In genomic region chr14:98867726-98868125, GRCh38 we compare ENCODE assay signal across 23 cellular contexts.
DNase-seq lines count a peak whose midpoint lies in the region; ATAC-seq and TF ChIP-seq lines count a peak whose summit lies in the region.
"Had no signal": no experiment of that assay in that cellular context is flagged by ENCODE, and none has a peak within 500 bp of the region (broad histone marks: within the 10 kb centered on the region; RNA-seq: fewer than 3 reads in every experiment).

No MANE protein-coding gene starts in this region.

- H3K4ac ChIP-seq in IMR-90 (ENCODE audit: low read depth, low read length) (no peak overlapping the region), trophoblast cell (ENCODE audit: low read depth, low read length) (no peak overlapping the region)

- H2BK20ac ChIP-seq in IMR-90 (ENCODE audit: low read depth, low read length) = no peak overlapping the region

- H4K91ac ChIP-seq in IMR-90 (ENCODE audit: insufficient read depth, low read depth, low read length) (no peak overlapping the region), trophoblast cell (ENCODE audit: low read depth, low read length) (no peak overlapping the region)

- intact Hi-C loops in IMR-90 (cut with micrococcal nuclease) = no loop called here

- H4K12ac ChIP-seq in trophoblast cell (ENCODE audit: low read depth, low read length) = no peak overlapping the region

- H3K9ac ChIP-seq in IMR-90 (ENCODE audit: low read depth, low read length) (no peak overlapping the region), trophoblast cell (ENCODE audit: low read length) (peak overlapping the region; percentile 31)
- H3K9ac ChIP-seq: BLaER1 had no signal

- H2AK5ac ChIP-seq in IMR-90 (ENCODE audit: low read depth, low read length) (no peak overlapping the region), trophoblast cell (ENCODE audit: low read length) (no peak overlapping the region)

- BruUV-seq in IMR-90 (replicated peaks; lab: Mats Ljungman, UMichigan) = no TSS peak

- no peak overlapping the region for H3K56ac ChIP-seq in IMR-90 (ENCODE audit: extremely low read depth, insufficient read depth, low read length)

- H3K27ac ChIP-seq in IMR-90 (ENCODE audit: insufficient read depth, low read length) (no peak overlapping the region), trophoblast cell (ENCODE audit: low read depth, low read length) (no peak overlapping the region)
- H3K27ac ChIP-seq: BLaER1 had no signal

- TF ChIP-seq RAD21 in IMR-90 (IDR thresholded peaks at IDR 0.05; ENCODE audit: low read length) = no peak

- H3K27me3 Mint-ChIP-seq in naive thymus-derived CD8-positive, alpha-beta T cell = no peaks in the 10 kb centered on the region
- H3K27me3 Mint-ChIP-seq: CD4-positive, alpha-beta memory T cell; CD8-positive, alpha-beta memory T cell had no signal

- no CpG with 5 or more reads among the region's 9 CpGs for WGBS in IMR-90 (ENCODE audit: extremely low coverage in 2 of 2, insufficient read length in 1 of 2), 2 experiments
- WGBS in trophoblast cell (ENCODE audit: extremely low coverage, insufficient coverage, insufficient read length) = no CpG with 5 or more reads among the region's 9 CpGs

- no peak for TF ChIP-seq CTCF in IMR-90 (conservative IDR thresholded peaks at IDR 0.05; ENCODE audit: low read depth, low read length)
- no peak for TF ChIP-seq CTCF in foreskin fibroblast (IDR thresholded peaks at IDR 0.05; ENCODE audit: low read depth, low read length)

- H3K9me3 Mint-ChIP-seq in naive thymus-derived CD8-positive, alpha-beta T cell = no peaks in the 10 kb centered on the region
- H3K9me3 Mint-ChIP-seq: CD4-positive, alpha-beta memory T cell; CD8-positive, alpha-beta memory T cell had no signal

- H3K23ac ChIP-seq in IMR-90 (ENCODE audit: low read depth, low read length) (no peak overlapping the region), trophoblast cell (ENCODE audit: low read length) (no peak overlapping the region)

- H2BK15ac ChIP-seq in IMR-90 (ENCODE audit: low read depth, low read length) = no peak overlapping the region

- peaks cover 50% of the 10 kb centered on the region for H3K9me3 ChIP-seq in IMR-90 (ENCODE audit: control insufficient read depth, insufficient read depth, low read length)
- no peaks in the 10 kb centered on the region for H3K9me3 ChIP-seq in trophoblast cell (ENCODE audit: insufficient read depth, low read depth, low read length)
- H3K9me3 ChIP-seq: BE2C, BLaER1 had no signal

- DNase-seq in IMR-90 = no peak
- DNase-seq in islet precursor cell = peak; percentile 12
- DNase-seq in trophoblast cell = no peak
- no peak for DNase-seq in naive thymus-derived CD8-positive, alpha-beta T cell
- no peak for DNase-seq in foreskin fibroblast
- DNase-seq: 8988T; ACHN; BE2C; C1 segment of cervical spinal cord; CD4-positive, alpha-beta memory T cell; CD4-positive, CD25-positive, alpha-beta regulatory T cell; CD8-positive, alpha-beta memory T cell; COR-L47; DMS 273 treated with DMSO at 0.1 percent for 48 hours; DMS153; DMS53; DMS79; DND-41; EL; GDM1 had no signal

- in situ Hi-C loops in IMR-90 (cut with MboI; ENCODE audit: low sequenced_read_pairs) = no loop called here

- H3K27ac Mint-ChIP-seq in naive thymus-derived CD8-positive, alpha-beta T cell = peak overlapping the region in 2 of 10 donors; percentile 57 to 60
- H3K27ac Mint-ChIP-seq: CD4-positive, CD25-positive, alpha-beta regulatory T cell had no signal

- H2BK5ac ChIP-seq in IMR-90 (ENCODE audit: low read depth, low read length, poor library complexity, severe bottlenecking) (no peak overlapping the region), trophoblast cell (ENCODE audit: low read depth, low read length, poor library complexity) (no peak overlapping the region)

- no peak overlapping the region for H2BK12ac ChIP-seq in trophoblast cell (ENCODE audit: low read length)

- no peaks in the 10 kb centered on the region for H3K9me1 ChIP-seq in IMR-90 (ENCODE audit: insufficient read depth, low read length)

- H3K27me3 ChIP-seq in IMR-90 (ENCODE audit: control insufficient read depth, insufficient read depth, low read length) (no peaks in the 10 kb centered on the region), trophoblast cell (ENCODE audit: insufficient read depth, low read length) (no peaks in the 10 kb centered on the region)
- H3K27me3 ChIP-seq: BE2C, BLaER1 had no signal

- H3K4me2 ChIP-seq in IMR-90 (ENCODE audit: low read depth, low read length) (no peak overlapping the region), trophoblast cell (ENCODE audit: low read length) (no peak overlapping the region)
- H3K4me2 ChIP-seq: BLaER1 had no signal

- H3K18ac ChIP-seq in IMR-90 (ENCODE audit: low read depth, low read length) = no peak overlapping the region
- H3K18ac ChIP-seq in trophoblast cell (ENCODE audit: low read length) = no peak overlapping the region

- H3K14ac ChIP-seq in IMR-90 (replicated peaks; ENCODE audit: low read depth, low read length) (no peak overlapping the region), trophoblast cell (ENCODE audit: low read length) (no peak overlapping the region)

- H4K8ac ChIP-seq in IMR-90 (ENCODE audit: low read depth in 2 of 2, low read length in 2 of 2) (no peak overlapping the region), trophoblast cell (ENCODE audit: low read depth, low read length) (no peak overlapping the region)

- H3K36me3 ChIP-seq in IMR-90 (ENCODE audit: control insufficient read depth, insufficient read depth, low read length) = no peaks in the 10 kb centered on the region
- no peaks in the 10 kb centered on the region for H3K36me3 ChIP-seq in trophoblast cell (ENCODE audit: control insufficient read depth in 1 of 2, insufficient read depth in 2 of 2, low read length in 2 of 2)
- H3K36me3 ChIP-seq: BE2C, BLaER1 had no signal

- no peaks in the 10 kb centered on the region for H3K36me3 Mint-ChIP-seq in naive thymus-derived CD8-positive, alpha-beta T cell
- H3K36me3 Mint-ChIP-seq: CD14-positive monocyte; CD4-positive, alpha-beta memory T cell; CD8-positive, alpha-beta memory T cell had no signal

- CTCF ChIA-PET in IMR-90 (lab: Yijun Ruan, JAX) = no interaction called here

- POLR2A ChIA-PET in IMR-90 (lab: Charles Lee; ENCODE audit: unreplicated experiment) = no interaction called here
- POLR2A ChIA-PET in naive thymus-derived CD8-positive, alpha-beta T cell (lab: Charles Lee) = no interaction called here

- no peak overlapping the region for H2AK9ac ChIP-seq in IMR-90 (replicated peaks; ENCODE audit: low read depth, low read length, poor library complexity)

- H2BK120ac ChIP-seq in IMR-90 (ENCODE audit: low read depth, low read length) = no peak overlapping the region
- H2BK120ac ChIP-seq in trophoblast cell (ENCODE audit: insufficient read depth, low read length, poor library complexity) = no peak overlapping the region

- no peak for ATAC-seq in IMR-90 (ENCODE audit: low read depth)
- ATAC-seq in naive thymus-derived CD8-positive, alpha-beta T cell = no peak
- ATAC-seq: GM12878 had no signal

- peaks cover 10 to 12% (median 11%) of the 10 kb centered on the region in 4 donors for H3K4me1 Mint-ChIP-seq in naive thymus-derived CD8-positive, alpha-beta T cell
- H3K4me1 Mint-ChIP-seq: CD14-positive monocyte had no signal

- H3K4me1 ChIP-seq in IMR-90 (ENCODE audit: control insufficient read depth, insufficient read depth, low read length) (no peaks in the 10 kb centered on the region), trophoblast cell (ENCODE audit: control insufficient read depth in 1 of 2, insufficient read depth in 2 of 2, low read length in 2 of 2) (no peaks in the 10 kb centered on the region)
- H3K4me1 ChIP-seq: BE2C, BLaER1 had no signal

- H3K4me3 ChIP-seq in IMR-90 (ENCODE audit: insufficient read depth, low read depth, low read length) (no peak overlapping the region), trophoblast cell (ENCODE audit: low read depth, low read length) (no peak overlapping the region), foreskin fibroblast (ENCODE audit: low read depth in 1 of 2, low read length in 2 of 2) (no peak overlapping the region)
- H3K4me3 ChIP-seq: BLaER1, GM12878 had no signal

- dilution Hi-C loops in IMR-90 (cut with HindIII; ENCODE audit: low sequenced_read_pairs, unreplicated experiment) = no loop called here

- no peaks in the 10 kb centered on the region for H3K79me2 ChIP-seq in trophoblast cell (ENCODE audit: control insufficient read depth, insufficient read depth, low read length, poor library complexity)

- peak overlapping the region in 1 of 10 donors; percentile 15 for H3K4me3 Mint-ChIP-seq in naive thymus-derived CD8-positive, alpha-beta T cell
- H3K4me3 Mint-ChIP-seq: CD14-positive monocyte; CD4-positive, alpha-beta memory T cell; CD4-positive, CD25-positive, alpha-beta regulatory T cell; CD8-positive, alpha-beta memory T cell had no signal

- no peaks in the 10 kb centered on the region for H4K20me1 ChIP-seq in IMR-90 (ENCODE audit: insufficient read depth, low read length)
- H4K20me1 ChIP-seq: BLaER1 had no signal

- TF ChIP-seq POLR2A in IMR-90 (IDR thresholded peaks at IDR 0.05; ENCODE audit: low read depth, low read length) = no peak

- H4K5ac ChIP-seq in IMR-90 (ENCODE audit: low read depth, low read length) = no peak overlapping the region

- H2AFZ ChIP-seq in IMR-90 (replicated peaks; ENCODE audit: low read length, poor library complexity) (no peak overlapping the region), trophoblast cell (ENCODE audit: insufficient read depth, low read length, poor library complexity) (no peak overlapping the region)

- H3K79me1 ChIP-seq in IMR-90 (ENCODE audit: low read depth in 1 of 2, low read length in 2 of 2) (no peaks in the 10 kb centered on the region), trophoblast cell (ENCODE audit: low read length) (no peaks in the 10 kb centered on the region)

TF ChIP-seq in IMR-90, 13 proteins besides CTCF, POLR2A, EP300 and RAD21:
- TF ChIP-seq CEBPB (IDR thresholded peaks at IDR 0.05; ENCODE audit: low read depth, low read length) (0 out of 2 replicates have a peak, but pooled peaks have one; percentile 25), NFE2L2 (IDR thresholded peaks at IDR 0.05; ENCODE audit: low read depth, low read length) (no peak)
